Comparison of ENCODE assay signal across 13 cellular contexts in genomic region chr22:35349368-35349703, GRCh38. TPM values are rescaled to one million over a fixed set of nuclear protein-coding genes. Genes with fewer than 3 reads are reported as not detected.
DNase-seq lines count a peak whose midpoint lies in the region; ATAC-seq, FAIRE-seq and TF ChIP-seq lines count a peak whose summit lies in the region.
"Had no signal": no experiment of that assay in that cellular context is flagged by ENCODE, and none has a peak within 500 bp of the region (broad histone marks: within the 10 kb centered on the region; RNA-seq: fewer than 3 reads in every experiment).

No MANE protein-coding gene starts in this region.

- no peak overlapping the region for H3K4me2 ChIP-seq in astrocyte (ENCODE audit: low read length)
- no peak overlapping the region for H3K4me2 ChIP-seq in PC-9
- H3K4me2 ChIP-seq: KMS-11 had no signal

- H3K4me1 Mint-ChIP-seq in astrocyte (ENCODE audit: low read depth, unreplicated experiment), result peaks cover 15% of the 10 kb centered on the region

- H3K27ac ChIP-seq in astrocyte (ENCODE audit: low read depth, low read length), result no peak overlapping the region
- peak overlapping the region; percentile 5 to 27 for H3K27ac ChIP-seq in prostate gland
- H3K27ac ChIP-seq in PC-9, result no peak overlapping the region
- H3K27ac ChIP-seq: KMS-11 had no signal

- TF ChIP-seq POLR2A in prostate gland (IDR thresholded peaks at IDR 0.05), result no peak

- H3K27me3 ChIP-seq in astrocyte (ENCODE audit: insufficient read depth, low read length) (no peaks in the 10 kb centered on the region), prostate gland (replicated peaks; ENCODE audit: insufficient read depth) (no peaks in the 10 kb centered on the region), PC-9 (ENCODE audit: insufficient read depth, low read depth) (no peaks in the 10 kb centered on the region)

- ATAC-seq in GM18873 (IDR thresholded peaks at IDR 0.05; ENCODE audit: low FRiP score, unreplicated experiment) (no peak), GM18858 (IDR thresholded peaks at IDR 0.05; ENCODE audit: unreplicated experiment) (no peak)
- ATAC-seq: activated CD4-positive, alpha-beta T cell treated with anti-CD3 and anti-CD28 coated beads for 36 hours; mucosa of descending colon had no signal

- CTCF ChIA-PET in PC-9 (lab: Charles Lee), result interaction anchor here (0.6 kb wide), 2 partner anchors 15 to 253 kb away, joined by 6 to 10 read pairs; no protein-coding TSS in a partner anchor

- no peaks in the 10 kb centered on the region for H3K27me3 Mint-ChIP-seq in astrocyte (ENCODE audit: low read depth, unreplicated experiment)

- H3K79me2 ChIP-seq in astrocyte (ENCODE audit: insufficient read depth, low read length) (no peaks in the 10 kb centered on the region), PC-9 (ENCODE audit: low read depth) (no peaks in the 10 kb centered on the region)

- no peaks in the 10 kb centered on the region for H3K9me3 ChIP-seq in astrocyte (ENCODE audit: insufficient read depth, low read depth, low read length)
- no peaks in the 10 kb centered on the region for H3K9me3 ChIP-seq in prostate gland
- no peaks in the 10 kb centered on the region for H3K9me3 ChIP-seq in PC-9 (ENCODE audit: insufficient read depth, low read depth)
- H3K9me3 ChIP-seq: mucosa of descending colon had no signal

- H4K20me1 ChIP-seq in astrocyte (ENCODE audit: insufficient read depth, low read length) (no peaks in the 10 kb centered on the region), PC-9 (ENCODE audit: insufficient read depth) (no peaks in the 10 kb centered on the region)

- no peak overlapping the region for H3K4me3 ChIP-seq in astrocyte (ENCODE audit: insufficient read depth, low read depth, low read length)
- no peak overlapping the region for H3K4me3 ChIP-seq in prostate gland
- no peak overlapping the region for H3K4me3 ChIP-seq in PC-9
- H3K4me3 ChIP-seq: mucosa of descending colon had no signal

- peaks cover 12% of the 10 kb centered on the region for H3K4me1 ChIP-seq in astrocyte (ENCODE audit: insufficient read depth, low read length)
- peaks cover 4% of the 10 kb centered on the region for H3K4me1 ChIP-seq in prostate gland (replicated peaks)
- peaks cover 12% of the 10 kb centered on the region for H3K4me1 ChIP-seq in PC-9 (replicated peaks; ENCODE audit: insufficient read depth)

- H3K36me3 Mint-ChIP-seq in astrocyte (ENCODE audit: low read depth, unreplicated experiment), result peaks cover 2% of the 10 kb centered on the region

- intact Hi-C loops in prostate gland (cut with DNase I), result no loop called here
- intact Hi-C loops in PC-9 (cut with micrococcal nuclease; ENCODE audit: unreplicated experiment), result no loop called here

- H3K36me3 ChIP-seq in astrocyte (ENCODE audit: insufficient read depth, low read length) (no peaks in the 10 kb centered on the region), prostate gland (no peaks in the 10 kb centered on the region), PC-9 (ENCODE audit: low read depth) (no peaks in the 10 kb centered on the region)

- H3F3A ChIP-seq in PC-9 (ENCODE audit: insufficient read depth, low read depth), result peaks cover 9% of the 10 kb centered on the region

- no peak overlapping the region for H3K4me3 Mint-ChIP-seq in astrocyte (ENCODE audit: unreplicated experiment)
- H3K4me3 Mint-ChIP-seq: activated CD4-positive, alpha-beta T cell treated with anti-CD3 and anti-CD28 coated beads for 36 hours had no signal

- H2AFZ ChIP-seq in astrocyte (ENCODE audit: low read depth, low read length) (no peak overlapping the region), PC-9 (no peak overlapping the region)

- H3K9me3 Mint-ChIP-seq in astrocyte (ENCODE audit: unreplicated experiment), result no peaks in the 10 kb centered on the region

- H3K27ac Mint-ChIP-seq in astrocyte (ENCODE audit: unreplicated experiment), result peak overlapping the region; percentile 26
- H3K27ac Mint-ChIP-seq: activated CD4-positive, alpha-beta T cell treated with anti-CD3 and anti-CD28 coated beads for 36 hours had no signal

- no TSS peak for BruUV-seq in PC-9 (replicated peaks; lab: Mats Ljungman, UMichigan)

- no peaks in the 10 kb centered on the region for H3K9me2 ChIP-seq in PC-9 (ENCODE audit: insufficient read depth)

- no peak for FAIRE-seq in astrocyte (lab: Jason Lieb, UNC)
- FAIRE-seq: H54, kidney had no signal

- POLR2A ChIA-PET in PC-9 (lab: Charles Lee; ENCODE audit: unreplicated experiment), result no interaction called here

- DNase-seq in DMS53 treated with DMSO at 0.1 percent for 48 hours (lab: John Stamatoyannopoulos, UW; ENCODE audit: unreplicated experiment) (peak; percentile 5), NCI-H2107 (lab: John Stamatoyannopoulos, UW) (peak; percentile 50), astrocyte (ENCODE audit: low read depth) (no peak), prostate gland (ENCODE audit: low spot score) (no peak), PC-9 (no peak)
- DNase-seq: activated CD4-positive, alpha-beta T cell treated with anti-CD3 and anti-CD28 coated beads for 36 hours; T-helper 1 cell had no signal

- WGBS in prostate gland, result 29% methylated on average over 9 of the region's 9 CpGs

- H3K9ac ChIP-seq in astrocyte (ENCODE audit: low read length), result no peak overlapping the region
- H3K9ac ChIP-seq: KMS-11 had no signal

- no peak for TF ChIP-seq CTCF in astrocyte (IDR thresholded peaks at IDR 0.05; ENCODE audit: insufficient read depth, low read depth, low read length)
- TF ChIP-seq CTCF in prostate gland (IDR thresholded peaks at IDR 0.05), result no peak
- TF ChIP-seq CTCF in PC-9 (conservative IDR thresholded peaks at IDR 0.05), result no peak

RNA-seq across cellular contexts. Expression of gene HMOX1, which starts 31.6 kb away (rescaled TPM):
- total RNA-seq in astrocyte, result 14.0 and 17.0 TPM in 2 replicates
- 10 to 100 TPM in 1 of 2 donors, 1 to 10 TPM in 1; 3.5 to 31.5 TPM for total RNA-seq in prostate gland
- 18.4 and 23.7 TPM in 2 replicates for total RNA-seq in PC-9 (2021)

RNA-seq across cellular contexts. Expression of gene TOM1, which starts 49.6 kb away (rescaled TPM):
- total RNA-seq in astrocyte (27.3 and 29.6 TPM in 2 replicates), prostate gland (10 to 100 TPM; 65.6 to 68.6 TPM), PC-9 (2021) (43.6 and 45.1 TPM in 2 replicates)

RNA-seq across cellular contexts. Expression of gene MCM5, which starts 50.6 kb away (rescaled TPM):
- total RNA-seq in astrocyte, result 12.6 and 12.8 TPM in 2 replicates
- total RNA-seq in prostate gland, result 10 to 100 TPM; 42.2 to 51.8 TPM
- 71.7 and 115 TPM in 2 replicates for total RNA-seq in PC-9 (2021)

Comparison
In these comparisons a context has a peak if more than half of its experiments do, and no peak if none do; other contexts are left out.
1. DNase-seq: peak in DMS53 treated with DMSO at 0.1 percent for 48 hours (single experiment) and NCI-H2107 (single experiment); none in astrocyte (single experiment), prostate gland (single experiment) and PC-9 (0 of 2).
2. H3K27ac ChIP-seq: peak in prostate gland (2 of 2); none in astrocyte (single experiment) and PC-9 (single experiment).